ENCODE assay signal across 1 cellular context in genomic region chr3:48088056-48088748, GRCh38.
TF ChIP-seq lines count a peak whose summit lies in the region.

No MANE protein-coding gene starts in this region.

TF ChIP-seq in K562, 482 proteins besides CTCF, POLR2A, EP300 and RAD21 (continued from another document):
- no peak for TF ChIP-seq ATF6 (CRISPR knock-in tag; IDR thresholded peaks at IDR 0.05)
- peak; percentile 58; the same call in 1 of the 2 replicates for TF ChIP-seq ZNF740 (CRISPR knock-in tag; IDR thresholded peaks at IDR 0.05)
- no peak for TF ChIP-seq ZNF740 (tag; IDR thresholded peaks at IDR 0.05)
- TF ChIP-seq ZNF140 (CRISPR knock-in tag; IDR thresholded peaks at IDR 0.05), result no peak
- no peak for TF ChIP-seq CBX5 (IDR thresholded peaks at IDR 0.05; ENCODE audit: borderline replicate concordance, low read depth)
- no peak for TF ChIP-seq ZNF232 (CRISPR knock-in tag; IDR thresholded peaks at IDR 0.05)
- no peak for TF ChIP-seq LEF1 (IDR thresholded peaks at IDR 0.05)
- TF ChIP-seq FOXP1 (CRISPR knock-in tag; IDR thresholded peaks at IDR 0.05), result 0 out of 2 replicates have a peak, but pooled peaks have one; percentile 13
- TF ChIP-seq, protein P1, sequence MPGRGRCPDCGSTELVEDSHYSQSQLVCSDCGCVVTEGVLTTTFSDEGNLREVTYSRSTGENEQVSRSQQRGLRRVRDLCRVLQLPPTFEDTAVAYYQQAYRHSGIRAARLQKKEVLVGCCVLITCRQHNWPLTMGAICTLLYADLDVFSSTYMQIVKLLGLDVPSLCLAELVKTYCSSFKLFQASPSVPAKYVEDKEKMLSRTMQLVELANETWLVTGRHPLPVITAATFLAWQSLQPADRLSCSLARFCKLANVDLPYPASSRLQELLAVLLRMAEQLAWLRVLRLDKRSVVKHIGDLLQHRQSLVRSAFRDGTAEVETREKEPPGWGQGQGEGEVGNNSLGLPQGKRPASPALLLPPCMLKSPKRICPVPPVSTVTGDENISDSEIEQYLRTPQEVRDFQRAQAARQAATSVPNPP (IDR thresholded peaks at IDR 0.05; ENCODE audit: borderline replicate concordance, insufficient read depth, insufficient read length), result no peak
- no peak for TF ChIP-seq PTBP1 (IDR thresholded peaks at IDR 0.05; ENCODE audit: low read depth, low read length)
- TF ChIP-seq HDAC2 (IDR thresholded peaks at IDR 0.05), result no peak
- no peak for TF ChIP-seq MAFG (tag; conservative IDR thresholded peaks at IDR 0.05)
- no peak for TF ChIP-seq XRCC5 (IDR thresholded peaks at IDR 0.05; ENCODE audit: low read depth, low read length)
- TF ChIP-seq ZNF318 (IDR thresholded peaks at IDR 0.05; ENCODE audit: borderline replicate concordance in 1 of 2, low read depth in 1 of 2), result no peak
- 0 out of 4 replicates have a peak, but pooled peaks of 1 of the 2 experiments have one; percentile 42 for TF ChIP-seq SRF (CRISPR knock-in tag; IDR thresholded peaks at IDR 0.05)
- no peak for TF ChIP-seq ZNF655 (CRISPR knock-in tag; IDR thresholded peaks at IDR 0.05)
- no peak for TF ChIP-seq ZNF436 (CRISPR knock-in tag; IDR thresholded peaks at IDR 0.05)
- TF ChIP-seq, protein P2, sequence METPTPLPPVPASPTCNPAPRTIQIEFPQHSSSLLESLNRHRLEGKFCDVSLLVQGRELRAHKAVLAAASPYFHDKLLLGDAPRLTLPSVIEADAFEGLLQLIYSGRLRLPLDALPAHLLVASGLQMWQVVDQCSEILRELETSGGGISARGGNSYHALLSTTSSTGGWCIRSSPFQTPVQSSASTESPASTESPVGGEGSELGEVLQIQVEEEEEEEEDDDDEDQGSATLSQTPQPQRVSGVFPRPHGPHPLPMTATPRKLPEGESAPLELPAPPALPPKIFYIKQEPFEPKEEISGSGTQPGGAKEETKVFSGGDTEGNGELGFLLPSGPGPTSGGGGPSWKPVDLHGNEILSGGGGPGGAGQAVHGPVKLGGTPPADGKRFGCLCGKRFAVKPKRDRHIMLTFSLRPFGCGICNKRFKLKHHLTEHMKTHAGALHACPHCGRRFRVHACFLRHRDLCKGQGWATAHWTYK (CRISPR knock-in tag; IDR thresholded peaks at IDR 0.05), result no peak
- no peak for TF ChIP-seq RBM15 (IDR thresholded peaks at IDR 0.05; ENCODE audit: insufficient read depth, low read length)
- no peak for TF ChIP-seq MED1 (CRISPR knock-in tag; IDR thresholded peaks at IDR 0.05; ENCODE audit: borderline replicate concordance)
- TF ChIP-seq STAT5A (IDR thresholded peaks at IDR 0.05; ENCODE audit: borderline replicate concordance, low read length), result no peak
- peak; percentile 22; the same call in 1 of the 2 replicates for TF ChIP-seq RB1 (IDR thresholded peaks at IDR 0.05; ENCODE audit: low read depth)
- TF ChIP-seq TARDBP (IDR thresholded peaks at IDR 0.05), result no peak
- TF ChIP-seq, protein P3, sequence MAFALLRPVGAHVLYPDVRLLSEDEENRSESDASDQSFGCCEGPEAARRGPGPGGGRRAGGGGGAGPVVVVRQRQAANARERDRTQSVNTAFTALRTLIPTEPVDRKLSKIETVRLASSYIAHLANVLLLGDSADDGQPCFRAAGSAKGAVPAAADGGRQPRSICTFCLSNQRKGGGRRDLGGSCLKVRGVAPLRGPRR (CRISPR knock-in tag; IDR thresholded peaks at IDR 0.05), result no peak
- TF ChIP-seq RBFOX2 (IDR thresholded peaks at IDR 0.05; ENCODE audit: low read depth, low read length), result no peak
- TF ChIP-seq, protein P4, sequence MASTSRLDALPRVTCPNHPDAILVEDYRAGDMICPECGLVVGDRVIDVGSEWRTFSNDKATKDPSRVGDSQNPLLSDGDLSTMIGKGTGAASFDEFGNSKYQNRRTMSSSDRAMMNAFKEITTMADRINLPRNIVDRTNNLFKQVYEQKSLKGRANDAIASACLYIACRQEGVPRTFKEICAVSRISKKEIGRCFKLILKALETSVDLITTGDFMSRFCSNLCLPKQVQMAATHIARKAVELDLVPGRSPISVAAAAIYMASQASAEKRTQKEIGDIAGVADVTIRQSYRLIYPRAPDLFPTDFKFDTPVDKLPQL (IDR thresholded peaks at IDR 0.05; ENCODE audit: extremely low read depth, insufficient read length), result no peak
- TF ChIP-seq PHF21A (IDR thresholded peaks at IDR 0.05; ENCODE audit: borderline replicate concordance, low read depth), result peak; percentile 4; the same call in 1 of the 2 replicates
- TF ChIP-seq ZBTB49 (CRISPR knock-in tag; IDR thresholded peaks at IDR 0.05; ENCODE audit: borderline replicate concordance), result 0 out of 2 replicates have a peak, but pooled peaks have one; percentile 70
- TF ChIP-seq GTF2F1 (IDR thresholded peaks at IDR 0.05; ENCODE audit: low read depth, low read length), result no peak
- no peak for TF ChIP-seq MCM3 (IDR thresholded peaks at IDR 0.05)
- no peak for TF ChIP-seq SPI1 (IDR thresholded peaks at IDR 0.05; ENCODE audit: borderline replicate concordance, low read depth, low read length)
- TF ChIP-seq, protein P5, sequence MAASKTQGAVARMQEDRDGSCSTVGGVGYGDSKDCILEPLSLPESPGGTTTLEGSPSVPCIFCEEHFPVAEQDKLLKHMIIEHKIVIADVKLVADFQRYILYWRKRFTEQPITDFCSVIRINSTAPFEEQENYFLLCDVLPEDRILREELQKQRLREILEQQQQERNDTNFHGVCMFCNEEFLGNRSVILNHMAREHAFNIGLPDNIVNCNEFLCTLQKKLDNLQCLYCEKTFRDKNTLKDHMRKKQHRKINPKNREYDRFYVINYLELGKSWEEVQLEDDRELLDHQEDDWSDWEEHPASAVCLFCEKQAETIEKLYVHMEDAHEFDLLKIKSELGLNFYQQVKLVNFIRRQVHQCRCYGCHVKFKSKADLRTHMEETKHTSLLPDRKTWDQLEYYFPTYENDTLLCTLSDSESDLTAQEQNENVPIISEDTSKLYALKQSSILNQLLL (CRISPR knock-in tag; IDR thresholded peaks at IDR 0.05; ENCODE audit: borderline replicate concordance), result no peak
- no peak for TF ChIP-seq CAMTA2 (CRISPR knock-in tag; conservative IDR thresholded peaks at IDR 0.05)
- peak; percentile 84 for TF ChIP-seq EGR1 (conservative IDR thresholded peaks at IDR 0.05)
